Comparison of ENCODE assay signal across 23 cellular contexts in genomic region chr12:29737616-29738015, GRCh38.
"Had no signal": no experiment of that assay in that cellular context is flagged by ENCODE, and none has a peak within 500 bp of the region (broad histone marks: within the 10 kb centered on the region; RNA-seq: fewer than 3 reads in every experiment).

No MANE protein-coding gene starts in this region.

- H3K4me1 ChIP-seq: left lung, pancreas had no signal

- H3K4me1 Mint-ChIP-seq: naive B cell had no signal

- H3K27me3 Mint-ChIP-seq: dendritic cell treated with granulocyte-macrophage colony-stimulating factor and Interleukin-4, amounts not matched to agents 40 ng/mL and 50 ng/mL, for 4 days; effector memory CD8-positive, alpha-beta T cell; naive B cell; progenitor cell of endocrine pancreas had no signal

- H3K9me3 Mint-ChIP-seq: dendritic cell treated with granulocyte-macrophage colony-stimulating factor and Interleukin-4, amounts not matched to agents 40 ng/mL and 50 ng/mL, for 4 days; nephron had no signal

- H3K27me3 ChIP-seq: esophagus muscularis mucosa, left lung, pancreas, stomach, transverse colon had no signal

- H3K9me3 ChIP-seq: esophagus muscularis mucosa, left lung, pancreas, stomach, thoracic aorta, transverse colon had no signal

- H3K27ac Mint-ChIP-seq: dendritic cell treated with granulocyte-macrophage colony-stimulating factor and Interleukin-4, amounts not matched to agents 40 ng/mL and 50 ng/mL, for 4 days; effector memory CD8-positive, alpha-beta T cell; naive B cell; progenitor cell of endocrine pancreas had no signal

- H3K36me3 Mint-ChIP-seq: naive B cell had no signal

- H3K27ac ChIP-seq: epithelial cell of prostate, left lung, pancreas, stomach, thoracic aorta, transverse colon had no signal

- H3K36me3 ChIP-seq: left lung, pancreas, thoracic aorta, transverse colon had no signal

- ATAC-seq: effector memory CD8-positive, alpha-beta T cell; left lung; pancreas; sciatic nerve had no signal

- H3K4me3 ChIP-seq: esophagus muscularis mucosa, left lung, lung, pancreas, stomach, thoracic aorta, transverse colon had no signal

- H3K4me3 Mint-ChIP-seq: dendritic cell treated with granulocyte-macrophage colony-stimulating factor and Interleukin-4, amounts not matched to agents 40 ng/mL and 50 ng/mL, for 4 days; effector memory CD8-positive, alpha-beta T cell; naive B cell had no signal

- DNase-seq: cerebellar nuclear complex; effector memory CD8-positive, alpha-beta T cell; foreskin fibroblast; islet precursor cell; left lung; mesendoderm; naive B cell; occipital lobe; pancreas; small intestine; stimulated activated CD4-positive, alpha-beta T cell treated with anti-CD3 and anti-CD28 coated beads, Interleukin-12 subunit alpha, Interleukin-12 subunit beta, amount 100 ng/mL, for 4 hours; stimulated activated naive CD4-positive, alpha-beta T cell; stomach; substantia nigra; transverse colon had no signal
